Comparison of ENCODE assay signal across 14 cellular contexts in the genomic region with DNA sequence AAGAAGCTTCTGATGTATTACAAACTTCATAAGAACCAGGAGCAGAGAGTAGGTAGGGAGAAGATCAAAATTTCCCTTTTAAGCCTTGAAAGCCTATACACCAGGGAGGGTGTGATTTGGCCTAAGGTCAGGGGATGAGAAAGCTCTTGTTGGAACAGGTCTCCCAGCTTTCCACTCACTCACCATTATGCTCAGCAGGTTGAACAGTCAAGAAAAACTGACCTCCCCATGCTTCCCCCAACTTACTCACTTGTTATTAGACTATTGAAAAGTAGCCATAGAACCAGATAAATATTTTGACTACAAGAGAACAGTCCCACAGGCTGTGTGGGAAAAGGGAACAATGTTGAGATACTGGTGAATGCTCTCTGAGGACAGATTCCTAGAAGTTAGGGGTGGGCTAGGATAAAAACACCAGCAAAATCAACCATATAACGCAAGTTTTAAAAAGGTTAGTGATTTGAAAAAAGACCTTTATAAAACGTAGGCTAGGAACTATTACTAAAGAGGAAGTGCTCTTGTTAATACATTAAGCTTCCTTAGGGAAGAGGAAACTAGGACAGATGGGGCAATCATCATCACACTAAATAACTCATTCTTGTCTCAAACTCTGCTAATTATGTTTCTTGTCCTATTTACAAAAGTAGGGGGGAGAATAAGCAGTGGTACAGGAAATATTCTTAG. TPM values are rescaled to one million over a fixed set of nuclear protein-coding genes. Genes with fewer than 3 reads are reported as not detected.
DNase-seq lines count a peak whose midpoint lies in the region; ATAC-seq and TF ChIP-seq lines count a peak whose summit lies in the region.
"Had no signal": no experiment of that assay in that cellular context is flagged by ENCODE, and none has a peak within 500 bp of the region (broad histone marks: within the 10 kb centered on the region; RNA-seq: fewer than 3 reads in every experiment).

No MANE protein-coding gene starts in this region.

- no peaks in the 10 kb centered on the region for H3K36me3 Mint-ChIP-seq in activated T-cell treated with anti-CD3 and anti-CD28 coated beads, Interleukin-2, amount 50 U/mL, for 24 hours (ENCODE audit: low read depth)
- H3K36me3 Mint-ChIP-seq in activated T-cell treated with anti-CD3 and anti-CD28 coated beads, Interleukin-2, amount 50 U/mL, for 72 hours (ENCODE audit: insufficient read depth in 2 of 2) = peaks cover 3 to 22% of the 10 kb centered on the region in 2 donors
- H3K36me3 Mint-ChIP-seq in stimulated activated effector memory CD8-positive, alpha-beta T cell treated with anti-CD3 and anti-CD28 coated beads, Interleukin-12 subunit alpha, Interleukin-12 subunit beta, amount 100 ng/mL, for 72 hours = no peaks in the 10 kb centered on the region

- H3K27ac Mint-ChIP-seq in activated T-cell treated with anti-CD3 and anti-CD28 coated beads, Interleukin-2, amount 50 U/mL, for 24 hours = peak overlapping the region; percentile 77
- H3K27ac Mint-ChIP-seq in activated T-cell treated with anti-CD3 and anti-CD28 coated beads, Interleukin-2, amount 50 U/mL, for 72 hours = no peak overlapping the region
- H3K27ac Mint-ChIP-seq in stimulated activated effector memory CD8-positive, alpha-beta T cell treated with anti-CD3 and anti-CD28 coated beads, Interleukin-12 subunit alpha, Interleukin-12 subunit beta, amount 100 ng/mL, for 72 hours = peak overlapping the region; percentile 80

- peaks cover 55% of the 10 kb centered on the region for H3K4me1 Mint-ChIP-seq in activated T-cell treated with anti-CD3 and anti-CD28 coated beads, Interleukin-2, amount 50 U/mL, for 24 hours (ENCODE audit: low read depth)
- peaks cover 50% of the 10 kb centered on the region for H3K4me1 Mint-ChIP-seq in activated T-cell treated with anti-CD3 and anti-CD28 coated beads, Interleukin-2, amount 50 U/mL, for 72 hours (ENCODE audit: low read depth)
- H3K4me1 Mint-ChIP-seq in stimulated activated effector memory CD8-positive, alpha-beta T cell treated with anti-CD3 and anti-CD28 coated beads, Interleukin-12 subunit alpha, Interleukin-12 subunit beta, amount 100 ng/mL, for 72 hours = peaks cover 61% of the 10 kb centered on the region

- H3K4me1 ChIP-seq in RWPE2 (ENCODE audit: insufficient read depth, poor library complexity, severe bottlenecking) = peaks cover 39% of the 10 kb centered on the region
- peaks cover 67% of the 10 kb centered on the region for H3K4me1 ChIP-seq in fibroblast of lung (ENCODE audit: control insufficient read depth, extremely low read depth, insufficient read depth, low read length)

- H3K79me2 ChIP-seq in fibroblast of lung (ENCODE audit: control insufficient read depth, insufficient read depth, low read length) = no peaks in the 10 kb centered on the region

- H3K9ac ChIP-seq in fibroblast of lung (ENCODE audit: insufficient read depth, low read length) = no peak overlapping the region
- H3K9ac ChIP-seq: KMS-11 had no signal

- H3K27ac ChIP-seq in RWPE2 (ENCODE audit: poor library complexity, severe bottlenecking) = peak overlapping the region; percentile 80
- H3K27ac ChIP-seq in fibroblast of lung (ENCODE audit: insufficient read depth, low read length) = peak overlapping the region; percentile 78
- peak overlapping the region in 1 of 2 donors; percentile 67 for H3K27ac ChIP-seq in coronary artery
- H3K27ac ChIP-seq: A549, KMS-11 had no signal

- H3K4me3 ChIP-seq in RWPE2 (ENCODE audit: severe bottlenecking) = no peak overlapping the region
- H3K4me3 ChIP-seq in fibroblast of lung (replicated peaks in 1 of 4; ENCODE audit: control extremely low read depth in 1 of 4, insufficient read depth in 1 of 4, low read depth in 3 of 4, low read length in 4 of 4) = no peak overlapping the region
- H3K4me3 ChIP-seq in coronary artery = no peak overlapping the region
- H3K4me3 ChIP-seq: A549 had no signal

- no peaks in the 10 kb centered on the region for H3K9me3 Mint-ChIP-seq in activated T-cell treated with anti-CD3 and anti-CD28 coated beads, Interleukin-2, amount 50 U/mL, for 24 hours
- no peaks in the 10 kb centered on the region for H3K9me3 Mint-ChIP-seq in activated T-cell treated with anti-CD3 and anti-CD28 coated beads, Interleukin-2, amount 50 U/mL, for 72 hours
- no peaks in the 10 kb centered on the region for H3K9me3 Mint-ChIP-seq in stimulated activated effector memory CD8-positive, alpha-beta T cell treated with anti-CD3 and anti-CD28 coated beads, Interleukin-12 subunit alpha, Interleukin-12 subunit beta, amount 100 ng/mL, for 72 hours

- no peaks in the 10 kb centered on the region for H4K20me1 ChIP-seq in fibroblast of lung (ENCODE audit: control insufficient read depth, extremely low read depth, insufficient read depth, low read length)

- H3K4me2 ChIP-seq in fibroblast of lung (ENCODE audit: extremely low read depth, insufficient read depth, low read length) = no peak overlapping the region
- H3K4me2 ChIP-seq: KMS-11 had no signal

- H3K36me3 ChIP-seq in RWPE2 (ENCODE audit: low read depth) = peaks cover 79% of the 10 kb centered on the region
- H3K36me3 ChIP-seq in fibroblast of lung (ENCODE audit: control insufficient read depth, insufficient read depth, low read length) = peaks cover 4% of the 10 kb centered on the region

- no peak overlapping the region for H3K4me3 Mint-ChIP-seq in activated T-cell treated with anti-CD3 and anti-CD28 coated beads, Interleukin-2, amount 50 U/mL, for 24 hours
- no peak overlapping the region for H3K4me3 Mint-ChIP-seq in activated T-cell treated with anti-CD3 and anti-CD28 coated beads, Interleukin-2, amount 50 U/mL, for 72 hours
- H3K4me3 Mint-ChIP-seq in stimulated activated effector memory CD8-positive, alpha-beta T cell treated with anti-CD3 and anti-CD28 coated beads, Interleukin-12 subunit alpha, Interleukin-12 subunit beta, amount 100 ng/mL, for 72 hours = no peak overlapping the region

- DNase-seq in activated T-cell treated with anti-CD3 and anti-CD28 coated beads, Interleukin-2, amount 50 U/mL, for 24 hours = no peak
- no peak for DNase-seq in activated T-cell treated with anti-CD3 and anti-CD28 coated beads, Interleukin-2, amount 50 U/mL, for 72 hours
- DNase-seq in RWPE2 (ENCODE audit: low spot score) = no peak
- peak in 1 of 2 donors; percentile 29 for DNase-seq in fibroblast of lung (ENCODE audit: low read depth in 2 of 2)
- DNase-seq in stimulated activated effector memory CD8-positive, alpha-beta T cell treated with anti-CD3 and anti-CD28 coated beads, Interleukin-12 subunit alpha, Interleukin-12 subunit beta, amount 100 ng/mL, for 72 hours (ENCODE audit: low spot score in 2 of 2) = no peak
- DNase-seq in SW480 (ENCODE audit: low spot score) = no peak
- no peak for DNase-seq in coronary artery (ENCODE audit: low spot score)
- DNase-seq: activated naive CD4-positive, alpha-beta T cell; foreskin melanocyte; islet precursor cell; NCI-H2081 treated with DMSO at 0.1 percent for 48 hours had no signal

- no peak for TF ChIP-seq CTCF in RWPE2 (IDR thresholded peaks at IDR 0.05; ENCODE audit: poor library complexity, severe bottlenecking)
- no peak for TF ChIP-seq CTCF in fibroblast of lung (conservative IDR thresholded peaks at IDR 0.05 in 1 of 2, IDR thresholded peaks at IDR 0.05 in 1 of 2; ENCODE audit: low read depth in 1 of 2, low read length in 2 of 2)
- TF ChIP-seq CTCF in coronary artery (IDR thresholded peaks at IDR 0.05) = no peak

- no peak for ATAC-seq in activated T-cell treated with anti-CD3 and anti-CD28 coated beads, Interleukin-2, amount 50 U/mL, for 72 hours (replicated peaks in 1 of 2)
- ATAC-seq in RWPE2 (ENCODE audit: low read depth) = no peak
- no peak for ATAC-seq in stimulated activated effector memory CD8-positive, alpha-beta T cell treated with anti-CD3 and anti-CD28 coated beads, Interleukin-12 subunit alpha, Interleukin-12 subunit beta, amount 100 ng/mL, for 72 hours
- ATAC-seq in GM21723 (IDR thresholded peaks at IDR 0.05; ENCODE audit: unreplicated experiment) = no peak
- ATAC-seq: A549 had no signal

- no peak overlapping the region for H2AFZ ChIP-seq in fibroblast of lung (ENCODE audit: low read length)

- no peaks in the 10 kb centered on the region for H3K27me3 Mint-ChIP-seq in activated T-cell treated with anti-CD3 and anti-CD28 coated beads, Interleukin-2, amount 50 U/mL, for 24 hours
- H3K27me3 Mint-ChIP-seq in activated T-cell treated with anti-CD3 and anti-CD28 coated beads, Interleukin-2, amount 50 U/mL, for 72 hours (ENCODE audit: low read depth) = no peaks in the 10 kb centered on the region

- H3K27me3 ChIP-seq in RWPE2 (ENCODE audit: insufficient read depth, poor library complexity, severe bottlenecking) (no peaks in the 10 kb centered on the region), fibroblast of lung (ENCODE audit: control insufficient read depth, insufficient read depth, low read length) (no peaks in the 10 kb centered on the region)

- H3K9me3 ChIP-seq in RWPE2 (ENCODE audit: severe bottlenecking) (no peaks in the 10 kb centered on the region), fibroblast of lung (ENCODE audit: control insufficient read depth, insufficient read depth, low read depth, low read length) (no peaks in the 10 kb centered on the region)
- H3K9me3 ChIP-seq: A549 had no signal

RNA-seq across cellular contexts. Expression of a gene that starts 30.9 kb away (rescaled TPM):
- not detected for total RNA-seq in activated T-cell treated with anti-CD3 and anti-CD28 coated beads, Interleukin-2, amount 50 U/mL, for 72 hours
- 1.3 and 2.6 TPM in 2 replicates for total RNA-seq in fibroblast of lung
- 0.97 and 1.1 TPM in 2 replicates for polyA plus RNA-seq in fibroblast of lung
- polyA plus RNA-seq in fibroblast of lung (2012) = 0.82 and 1.0 TPM in 2 replicates
- 5.9 and 6.7 TPM in 2 replicates for polyA minus RNA-seq in fibroblast of lung (ENCODE audit: low replicate concordance)
- polyA plus RNA-seq: A549 had no signal

RNA-seq across cellular contexts. Expression of a gene that starts 34.9 kb away (rescaled TPM):
- total RNA-seq in activated T-cell treated with anti-CD3 and anti-CD28 coated beads, Interleukin-2, amount 50 U/mL, for 72 hours = not detected
- 1.5 and 3.0 TPM in 2 replicates for total RNA-seq in fibroblast of lung
- polyA plus RNA-seq in fibroblast of lung = 0.48 and 0.76 TPM in 2 replicates
- polyA plus RNA-seq in fibroblast of lung (2012) = 0.41 and 0.48 TPM in 2 replicates
- 5.7 and 7.8 TPM in 2 replicates for polyA minus RNA-seq in fibroblast of lung (ENCODE audit: low replicate concordance)

RNA-seq across cellular contexts. Expression of a gene that starts 44.0 kb away (rescaled TPM):
- not detected for total RNA-seq in activated T-cell treated with anti-CD3 and anti-CD28 coated beads, Interleukin-2, amount 50 U/mL, for 72 hours
- total RNA-seq in fibroblast of lung = 59.0 and 63.4 TPM in 2 replicates
- 106 and 109 TPM in 2 replicates for polyA plus RNA-seq in fibroblast of lung
- polyA plus RNA-seq in fibroblast of lung (2012) = 155 and 185 TPM in 2 replicates
- polyA minus RNA-seq in fibroblast of lung (ENCODE audit: low replicate concordance) = 188 and 308 TPM in 2 replicates

Comparison
In these comparisons a context has a peak if more than half of its experiments do, and no peak if none do; other contexts are left out.
1. RNA of a gene that starts 44.0 kb away (total RNA-seq): 59.0 to 63.4 TPM in fibroblast of lung; not detected in activated T-cell treated with anti-CD3 and anti-CD28 coated beads, Interleukin-2, amount 50 U/mL, for 72 hours; every median in the first group is over 10 times any median in the second.